18 cellular contexts compared by ENCODE assay signal in the genomic region with DNA sequence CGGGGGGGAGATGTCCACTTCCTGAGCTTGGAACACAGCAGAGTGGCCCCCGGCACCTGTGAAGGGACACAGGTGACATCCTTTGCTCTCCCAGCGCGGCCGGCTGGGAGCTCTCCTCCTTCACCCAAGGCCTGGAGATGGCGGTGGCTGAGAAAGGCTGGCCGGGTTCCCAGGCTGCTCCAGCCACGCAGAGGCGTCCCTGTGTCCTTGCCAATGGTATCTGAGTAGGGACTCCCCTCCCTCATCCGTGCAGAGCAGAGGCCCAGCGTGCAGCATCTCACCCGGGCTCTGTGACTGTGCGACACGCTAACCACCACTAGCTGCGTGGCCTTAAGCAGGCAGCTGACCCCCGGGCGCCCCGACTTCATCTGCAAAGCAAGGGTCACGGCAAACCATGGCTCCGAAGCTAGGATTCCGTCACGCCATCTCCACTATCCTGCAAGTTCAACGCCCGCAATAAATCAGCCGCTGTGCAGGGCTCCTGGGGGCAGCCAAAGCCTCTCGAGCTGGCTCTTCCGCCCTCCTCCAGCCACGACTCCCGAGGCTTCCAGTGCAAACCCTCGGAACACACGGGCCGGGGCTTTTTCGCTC. TPM values are rescaled to one million over a fixed set of nuclear protein-coding genes. Genes with fewer than 3 reads are reported as not detected.
DNase-seq lines count a peak whose midpoint lies in the region; ATAC-seq and TF ChIP-seq lines count a peak whose summit lies in the region.
"Had no signal": no experiment of that assay in that cellular context is flagged by ENCODE, and none has a peak within 500 bp of the region (broad histone marks: within the 10 kb centered on the region; RNA-seq: fewer than 3 reads in every experiment).

No MANE protein-coding gene starts in this region.

- H3K79me2 ChIP-seq in osteoblast (ENCODE audit: insufficient read depth, low read length) = no peaks in the 10 kb centered on the region

- intact Hi-C loops in left cardiac atrium (cut with DNase I) = no loop called here
- intact Hi-C loops in mucosa of descending colon (cut with DNase I, micrococcal nuclease) = no loop called here

- no peaks in the 10 kb centered on the region for H3K27me3 ChIP-seq in osteoblast (ENCODE audit: insufficient read depth, low read length)

- H3K27ac Mint-ChIP-seq in HFFc6 = no peak overlapping the region
- H3K27ac Mint-ChIP-seq: activated CD4-positive, alpha-beta T cell treated with anti-CD3 and anti-CD28 coated beads for 36 hours; activated T-helper 17 cell treated with anti-CD3 and anti-CD28 coated beads, Interleukin-2, amount 50 U/mL, for 72 hours; H9 had no signal

- DNase-seq in AG08396 (ENCODE audit: low spot score) (peak; percentile 68), left cardiac atrium (peak; percentile 73), osteoblast (ENCODE audit: insufficient read length, low spot score, missing footprints) (peak; percentile 82), HFFc6 (no peak), mucosa of descending colon (no peak), NCI-H1105 (lab: John Stamatoyannopoulos, UW) (no peak), NCI-H1417 treated with DMSO at 0.1 percent for 48 hours (lab: John Stamatoyannopoulos, UW) (no peak)
- DNase-seq: activated CD4-positive, alpha-beta T cell treated with anti-CD3 and anti-CD28 coated beads for 36 hours; erythroblast; GDM1; H9; NCI-H82; small intestine; stimulated activated CD4-positive, alpha-beta T cell treated with anti-CD3 and anti-CD28 coated beads, Interleukin-4, amount 100 ng/mL, for 24 hours; SW 1271 had no signal

- no peak overlapping the region for H2AFZ ChIP-seq in osteoblast (ENCODE audit: low read length)

- H3K9me3 Mint-ChIP-seq in HFFc6 = no peaks in the 10 kb centered on the region
- H3K9me3 Mint-ChIP-seq: activated T-helper 17 cell treated with anti-CD3 and anti-CD28 coated beads, Interleukin-2, amount 50 U/mL, for 72 hours; H9 had no signal

- no peak overlapping the region for H3K4me2 ChIP-seq in osteoblast (ENCODE audit: insufficient read depth, low read length)

- H3K4me1 Mint-ChIP-seq in HFFc6 (ENCODE audit: low read depth) = no peaks in the 10 kb centered on the region
- H3K4me1 Mint-ChIP-seq: activated CD4-positive, alpha-beta T cell treated with anti-CD3 and anti-CD28 coated beads for 36 hours had no signal

- peaks cover 7% of the 10 kb centered on the region for H3K27me3 Mint-ChIP-seq in HFFc6 (ENCODE audit: insufficient read depth)
- H3K27me3 Mint-ChIP-seq: activated CD4-positive, alpha-beta T cell treated with anti-CD3 and anti-CD28 coated beads for 36 hours; activated T-helper 17 cell treated with anti-CD3 and anti-CD28 coated beads, Interleukin-2, amount 50 U/mL, for 72 hours had no signal

- TF ChIP-seq CTCF in osteoblast (IDR thresholded peaks at IDR 0.05; ENCODE audit: extremely low read depth, low read depth, low read length) (no peak), HFFc6 (IDR thresholded peaks at IDR 0.05) (no peak), mucosa of descending colon (IDR thresholded peaks at IDR 0.05) (no peak)

- ATAC-seq in left cardiac atrium (peak; percentile 84 to 89), mucosa of descending colon (no peak)
- ATAC-seq: activated CD4-positive, alpha-beta T cell treated with anti-CD3 and anti-CD28 coated beads for 36 hours; activated T-helper 17 cell treated with anti-CD3 and anti-CD28 coated beads, Interleukin-2, amount 50 U/mL, for 72 hours had no signal

- H3K36me3 ChIP-seq in osteoblast (ENCODE audit: insufficient read depth, low read length) = peaks cover 3% of the 10 kb centered on the region
- no peaks in the 10 kb centered on the region for H3K36me3 ChIP-seq in mucosa of descending colon (ENCODE audit: low read depth)

- H3K27ac ChIP-seq in angular gyrus (ENCODE audit: low read depth, low read length) (peak overlapping the region; percentile 34), osteoblast (ENCODE audit: low read depth, low read length) (no peak overlapping the region)
- H3K27ac ChIP-seq: C4-2B had no signal

- no peaks in the 10 kb centered on the region for H4K20me1 ChIP-seq in osteoblast (ENCODE audit: insufficient read depth, low read length)

- H3K9me3 ChIP-seq in osteoblast (ENCODE audit: low read depth, low read length) (no peaks in the 10 kb centered on the region), mucosa of descending colon (no peaks in the 10 kb centered on the region)

- no peak overlapping the region for H3K4me3 Mint-ChIP-seq in HFFc6
- H3K4me3 Mint-ChIP-seq: activated CD4-positive, alpha-beta T cell treated with anti-CD3 and anti-CD28 coated beads for 36 hours; activated T-helper 17 cell treated with anti-CD3 and anti-CD28 coated beads, Interleukin-2, amount 50 U/mL, for 72 hours; H9 had no signal

- H3K4me3 ChIP-seq in osteoblast (ENCODE audit: insufficient read depth, low read length) = no peak overlapping the region
- no peak overlapping the region for H3K4me3 ChIP-seq in mucosa of descending colon

- no peaks in the 10 kb centered on the region for H3K4me1 ChIP-seq in osteoblast (ENCODE audit: insufficient read depth, low read length)
- no peaks in the 10 kb centered on the region for H3K4me1 ChIP-seq in mucosa of descending colon (ENCODE audit: low read depth)

- H3K36me3 Mint-ChIP-seq in HFFc6 (ENCODE audit: low read depth) = peaks cover 10% of the 10 kb centered on the region

RNA-seq across cellular contexts. Expression of a gene that starts 42.8 kb away (rescaled TPM):
- 1 to 10 TPM; 5.6 to 5.9 TPM for total RNA-seq in left cardiac atrium
- 8.8 and 9.4 TPM in 2 replicates for total RNA-seq in osteoblast
- total RNA-seq in HFFc6 (2021; fragmentation: NEBNext Ultra II Directional; extraction: Animal tissue kit (Norgen Biotek cat#: 25700)) = 10 to 100 TPM; 17.9 to 24.4 (median 20.0) TPM
- 10 to 100 TPM in 1 of 3 donors, 1 to 10 TPM in 2; 8.5 to 10.5 (median 9.8) TPM for total RNA-seq in mucosa of descending colon

RNA-seq across cellular contexts. Expression of a gene that starts 47.2 kb away (rescaled TPM):
- 10 to 100 TPM; 39.4 to 44.7 TPM for total RNA-seq in left cardiac atrium
- 61.3 and 83.6 TPM in 2 replicates for total RNA-seq in osteoblast
- 10 to 100 TPM; 70.6 to 87.1 (median 79.9) TPM for total RNA-seq in HFFc6 (2021; fragmentation: NEBNext Ultra II Directional; extraction: Animal tissue kit (Norgen Biotek cat#: 25700))
- total RNA-seq in mucosa of descending colon = 100 to 1,000 TPM in 2 of 3 donors, 10 to 100 TPM in 1; 94.0 to 170 (median 112) TPM

RNA-seq across cellular contexts. Expression of a gene that starts 59.6 kb away (rescaled TPM):
- 1,000 to 10,000 TPM; 1,457 to 2,033 TPM for total RNA-seq in left cardiac atrium
- 3,672 and 4,357 TPM in 2 replicates for total RNA-seq in osteoblast
- total RNA-seq in HFFc6 (2021; fragmentation: NEBNext Ultra II Directional; extraction: Animal tissue kit (Norgen Biotek cat#: 25700)) = over 10,000 TPM in 5 of 6 experiments, 1,000 to 10,000 TPM in 1; 9,852 to 14,845 (median 13,380) TPM
- total RNA-seq in mucosa of descending colon = 1,000 to 10,000 TPM; 4,159 to 6,919 (median 5,576) TPM

Comparison
In these comparisons a context has a peak if more than half of its experiments do, and no peak if none do; other contexts are left out.
1. DNase-seq: peak in AG08396 (single experiment), left cardiac atrium (single experiment) and osteoblast (single experiment); none in HFFc6 (single experiment), mucosa of descending colon (0 of 3), NCI-H1105 (single experiment) and NCI-H1417 treated with DMSO at 0.1 percent for 48 hours (single experiment).